1 cellular context compared by ENCODE assay signal in the genomic region with DNA sequence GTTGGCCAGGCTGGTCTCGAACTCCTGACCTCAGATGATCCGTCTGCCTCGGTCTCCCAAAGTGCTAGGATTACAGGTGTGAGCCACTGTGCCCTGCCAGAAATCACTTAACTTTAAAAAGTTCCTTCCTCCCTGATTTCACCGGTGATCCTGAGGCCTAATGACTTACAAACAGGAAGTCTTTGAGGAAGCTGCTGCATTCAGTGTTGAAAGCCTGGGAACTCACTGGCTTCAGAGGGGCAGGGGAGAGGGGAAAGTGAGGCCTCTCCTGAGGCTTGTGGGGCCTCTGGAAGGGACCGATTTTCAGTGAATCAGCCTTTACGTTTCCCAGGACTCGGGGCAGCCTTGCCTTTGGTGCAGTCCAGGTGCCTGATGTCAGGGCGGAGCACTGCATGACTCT.
TF ChIP-seq lines count a peak whose summit lies in the region.

No MANE protein-coding gene starts in this region.

TF ChIP-seq in H1, 55 proteins besides CTCF, POLR2A, EP300 and RAD21 (continued from another document):
- TF ChIP-seq, protein P1, sequence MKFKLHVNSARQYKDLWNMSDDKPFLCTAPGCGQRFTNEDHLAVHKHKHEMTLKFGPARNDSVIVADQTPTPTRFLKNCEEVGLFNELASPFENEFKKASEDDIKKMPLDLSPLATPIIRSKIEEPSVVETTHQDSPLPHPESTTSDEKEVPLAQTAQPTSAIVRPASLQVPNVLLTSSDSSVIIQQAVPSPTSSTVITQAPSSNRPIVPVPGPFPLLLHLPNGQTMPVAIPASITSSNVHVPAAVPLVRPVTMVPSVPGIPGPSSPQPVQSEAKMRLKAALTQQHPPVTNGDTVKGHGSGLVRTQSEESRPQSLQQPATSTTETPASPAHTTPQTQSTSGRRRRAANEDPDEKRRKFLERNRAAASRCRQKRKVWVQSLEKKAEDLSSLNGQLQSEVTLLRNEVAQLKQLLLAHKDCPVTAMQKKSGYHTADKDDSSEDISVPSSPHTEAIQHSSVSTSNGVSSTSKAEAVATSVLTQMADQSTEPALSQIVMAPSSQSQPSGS (IDR thresholded peaks at IDR 0.05; ENCODE audit: low read length) = no peak
- TF ChIP-seq TCF12 (IDR thresholded peaks at IDR 0.05; ENCODE audit: low read depth, low read length) = no peak
